In genomic region chr3:81443948-81444347, GRCh38 we compare ENCODE assay signal across 14 cellular contexts.
A peak's percentile ranks its signal among the peaks of the same experiment; 100 is the strongest.
DNase-seq lines count a peak whose midpoint lies in the region; TF ChIP-seq lines count a peak whose summit lies in the region.
"Had no signal": no experiment of that assay in that cellular context is flagged by ENCODE, and none has a peak within 500 bp of the region (broad histone marks: within the 10 kb centered on the region; RNA-seq: fewer than 3 reads in every experiment).

No MANE protein-coding gene starts in this region.

- no peaks in the 10 kb centered on the region for H3K79me2 ChIP-seq in mammary epithelial cell (ENCODE audit: insufficient read depth, low read length)

- DNase-seq in A172 (ENCODE audit: low spot score) (peak; percentile 16), HFFc6 (peak; percentile 25), mammary epithelial cell (peak; percentile 84), kidney tubule cell (ENCODE audit: low spot score) (peak; percentile 80), cerebellar nuclear complex (lab: John Stamatoyannopoulos, UW) (no peak), tibial nerve (ENCODE audit: low spot score in 2 of 2) (no peak), testis (no peak), midbrain (lab: John Stamatoyannopoulos, UW) (no peak)
- DNase-seq: DMS79 treated with DMSO at 0.1 percent for 48 hours; NCI-H1048; posterior cingulate gyrus; stimulated activated CD4-positive, alpha-beta T cell treated with anti-CD3 and anti-CD28 coated beads, Interleukin-2, amount 100 ng/mL, for 24 hours had no signal

- H2AFZ ChIP-seq in mammary epithelial cell (ENCODE audit: low read depth, low read length): peak overlapping the region; percentile 82

- 11% methylated on average over 1 of the region's 1 CpG for WGBS in mammary epithelial cell (ENCODE audit: low coverage, missing lambda C conversion rate)
- 55 to 67% methylated on average over 1 of the region's 1 CpG for WGBS in tibial nerve, 2 donors
- WGBS in testis, 2 donors: 46 to 53% methylated on average over 1 of the region's 1 CpG

- no peaks in the 10 kb centered on the region for H3K9me3 ChIP-seq in mammary epithelial cell (replicated peaks; ENCODE audit: insufficient read depth, low read length)
- no peaks in the 10 kb centered on the region for H3K9me3 ChIP-seq in tibial nerve
- no peaks in the 10 kb centered on the region for H3K9me3 ChIP-seq in testis
- H3K9me3 ChIP-seq: vagina had no signal

- H3K4me1 ChIP-seq in mammary epithelial cell (ENCODE audit: insufficient read depth, low read length) (peaks cover 11% of the 10 kb centered on the region), tibial nerve (no peaks in the 10 kb centered on the region), testis (no peaks in the 10 kb centered on the region)
- H3K4me1 ChIP-seq: vagina had no signal

- no peaks in the 10 kb centered on the region for H3K36me3 ChIP-seq in mammary epithelial cell (ENCODE audit: insufficient read depth, low read length)
- no peaks in the 10 kb centered on the region for H3K36me3 ChIP-seq in tibial nerve
- no peaks in the 10 kb centered on the region for H3K36me3 ChIP-seq in testis (ENCODE audit: low read depth, missing control alignments)
- H3K36me3 ChIP-seq: vagina had no signal

- H3K4me1 Mint-ChIP-seq in HFFc6 (ENCODE audit: low read depth): peaks cover 63% of the 10 kb centered on the region

- intact Hi-C loops in mammary epithelial cell (cut with micrococcal nuclease): no loop called here
- intact Hi-C loops in testis (cut with DNase I; ENCODE audit: low total_unique reads): no loop called here

- TF ChIP-seq POLR2A in tibial nerve (IDR thresholded peaks at IDR 0.05) (no peak), testis (IDR thresholded peaks at IDR 0.05) (no peak)

- dilution Hi-C loops in mammary epithelial cell (cut with HindIII; ENCODE audit: low sequenced_read_pairs): no loop called here

- H3K27me3 ChIP-seq in mammary epithelial cell (ENCODE audit: insufficient read depth, low read length): no peaks in the 10 kb centered on the region
- no peaks in the 10 kb centered on the region for H3K27me3 ChIP-seq in tibial nerve
- H3K27me3 ChIP-seq in testis: no peaks in the 10 kb centered on the region
- H3K27me3 ChIP-seq: vagina had no signal

- in situ Hi-C loops in mammary epithelial cell (cut with MboI; ENCODE audit: low sequenced_read_pairs in 2 of 2): no loop called here

- TF ChIP-seq CTCF in HFFc6 (IDR thresholded peaks at IDR 0.05) (no peak), mammary epithelial cell (conservative IDR thresholded peaks at IDR 0.05 in 1 of 2, IDR thresholded peaks at IDR 0.05 in 1 of 2; ENCODE audit: extremely low read depth in 1 of 2, insufficient read depth in 1 of 2, low read depth in 1 of 2, low read length in 2 of 2) (no peak), tibial nerve (IDR thresholded peaks at IDR 0.05) (no peak), testis (IDR thresholded peaks at IDR 0.05) (no peak)

- CTCF ChIA-PET in mammary epithelial cell (lab: Charles Lee; ENCODE audit: low non-redundant PET): no interaction called here

- peak in 1 of 2 donors; percentile 28 for TF ChIP-seq EP300 in tibial nerve (IDR thresholded peaks at IDR 0.05)

- H3K9me3 Mint-ChIP-seq in HFFc6: no peaks in the 10 kb centered on the region

- H3K27me3 Mint-ChIP-seq in HFFc6 (ENCODE audit: insufficient read depth): no peaks in the 10 kb centered on the region

- H3K4me3 ChIP-seq in mammary epithelial cell (replicated peaks in 1 of 3; ENCODE audit: insufficient read depth in 1 of 3, low read depth in 2 of 3, low read length in 3 of 3) (no peak overlapping the region), tibial nerve (no peak overlapping the region), testis (no peak overlapping the region)
- H3K4me3 ChIP-seq: vagina had no signal

- H3K27ac Mint-ChIP-seq in HFFc6: peak overlapping the region; percentile 79
- H3K27ac Mint-ChIP-seq: WTC11 had no signal

- peak overlapping the region; percentile 88 for H3K27ac ChIP-seq in mammary epithelial cell (ENCODE audit: insufficient read depth, low read depth, low read length)
- peak overlapping the region in 1 of 4 donors; percentile 34 for H3K27ac ChIP-seq in tibial nerve
- no peak overlapping the region for H3K27ac ChIP-seq in testis
- H3K27ac ChIP-seq: vagina had no signal

- no peaks in the 10 kb centered on the region; the same call in 1 of the 2 replicates for H3K36me3 Mint-ChIP-seq in HFFc6 (ENCODE audit: low read depth)
- H3K36me3 Mint-ChIP-seq: WTC11 had no signal

- BruUV-seq in mammary epithelial cell (replicated peaks; lab: Mats Ljungman, UMichigan): no TSS peak

- H3K9ac ChIP-seq in mammary epithelial cell (ENCODE audit: insufficient read depth, low read length): peak overlapping the region; percentile 26

- no peak overlapping the region for H3K4me3 Mint-ChIP-seq in HFFc6
- H3K4me3 Mint-ChIP-seq: WTC11 had no signal

- peak overlapping the region; percentile 65 for H3K4me2 ChIP-seq in mammary epithelial cell (ENCODE audit: insufficient read depth, low read depth, low read length)

- H4K20me1 ChIP-seq in mammary epithelial cell (ENCODE audit: insufficient read depth, low read length): no peaks in the 10 kb centered on the region

Comparison
In these comparisons a context has a peak if more than half of its experiments do, and no peak if none do; other contexts are left out.
1. DNase-seq: peak in A172 (single experiment), HFFc6 (single experiment), mammary epithelial cell (single experiment) and kidney tubule cell (single experiment); none in cerebellar nuclear complex (0 of 2), tibial nerve (0 of 2), testis (single experiment) and midbrain (single experiment).